ENCODE assay signal across 16 cellular contexts in the genomic region with DNA sequence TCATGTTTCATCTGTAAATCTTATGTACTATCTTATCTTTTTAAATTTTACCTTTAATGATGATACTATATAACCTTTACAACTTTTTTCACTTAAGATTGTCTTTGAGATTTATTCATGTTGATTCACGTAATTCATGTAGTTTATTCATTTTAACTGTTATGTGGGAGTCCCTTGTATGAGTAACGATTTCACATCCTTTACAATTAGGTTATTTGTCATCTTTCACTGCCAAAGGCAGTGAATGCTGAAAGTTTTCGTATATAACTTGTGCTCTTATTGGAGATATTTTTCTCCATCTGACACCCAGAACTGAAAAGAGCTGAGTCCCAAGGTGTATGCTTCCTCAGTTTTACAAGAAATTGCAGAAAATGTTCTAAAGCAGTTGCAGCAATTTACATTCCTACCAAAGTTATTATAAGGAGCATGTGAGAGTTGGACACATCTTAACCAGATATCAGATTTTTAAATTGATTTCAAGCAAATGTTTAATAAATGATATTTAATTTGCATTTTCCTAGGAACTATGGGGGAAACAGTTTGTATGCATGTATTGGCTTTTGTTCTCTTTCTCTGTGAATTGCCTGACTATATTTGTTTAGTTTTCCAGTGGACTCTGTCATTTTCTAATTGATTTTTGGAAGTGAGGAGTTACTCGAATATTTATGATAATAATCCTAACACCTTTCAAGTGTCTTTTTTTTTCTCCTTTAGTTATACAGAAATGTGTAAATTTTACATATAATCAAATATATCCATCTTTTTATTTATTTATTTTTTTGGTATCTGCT. TPM values are rescaled to one million over a fixed set of nuclear protein-coding genes. Genes with fewer than 3 reads are reported as not detected.
DNase-seq lines count a peak whose midpoint lies in the region; ATAC-seq, FAIRE-seq and TF ChIP-seq lines count a peak whose summit lies in the region.
"Had no signal": no experiment of that assay in that cellular context is flagged by ENCODE, and none has a peak within 500 bp of the region (broad histone marks: within the 10 kb centered on the region; RNA-seq: fewer than 3 reads in every experiment).

No MANE protein-coding gene starts in this region.

- peak; percentile 79 for FAIRE-seq in A204.1 (lab: Jason Lieb, UNC)
- peak; percentile 29 for FAIRE-seq in D721Med (lab: Jason Lieb, UNC)

- in situ Hi-C loops in G401 (cut with HindIII; ENCODE audit: low sequenced_read_pairs): no loop called here

- H3K36me3 Mint-ChIP-seq in activated T-helper 2 cell treated with anti-CD3 and anti-CD28 coated beads, Interferon-gamma antibody, Interleukin-2, Interleukin-4, amounts not matched to agents 10 μg/mL and 5 μg/mL and 100 μg/mL, durations not matched to agents 14 hours and 24 hours and 36 hours (ENCODE audit: low read depth): peaks cover 59% of the 10 kb centered on the region

- no peaks in the 10 kb centered on the region for H3K9me3 Mint-ChIP-seq in activated T-helper 2 cell treated with anti-CD3 and anti-CD28 coated beads, Interferon-gamma antibody, Interleukin-2, Interleukin-4, amounts not matched to agents 10 μg/mL and 5 μg/mL and 100 μg/mL, durations not matched to agents 14 hours and 24 hours and 36 hours
- H3K9me3 Mint-ChIP-seq: mesothelial cell of epicardium had no signal

- DNase-seq in D721Med (ENCODE audit: insufficient read length, low spot score) (no peak), left lobe of liver (ENCODE audit: low spot score) (no peak), G401 (ENCODE audit: low spot score) (no peak)
- no peak for DNase-seq in activated T-helper 2 cell treated with anti-CD3 and anti-CD28 coated beads, Interferon-gamma antibody, Interleukin-2, Interleukin-4, amounts not matched to agents 10 μg/mL and 5 μg/mL and 100 μg/mL, durations not matched to agents 14 hours and 24 hours and 36 hours (ENCODE audit: low spot score)
- DNase-seq in stimulated activated naive CD4-positive, alpha-beta T cell treated with Interleukin-2 at 50 U/mL for 16 hours (lab: John Stamatoyannopoulos, UW): no peak
- DNase-seq: activated naive CD4-positive, alpha-beta T cell; DMS 273 treated with DMSO at 0.1 percent for 48 hours; MV-4-11; NCI-H2081; NCI-H524; PC-9; substantia nigra had no signal

- peak; percentile 71 for ATAC-seq in left lobe of liver
- no peak for ATAC-seq in HG03460 (IDR thresholded peaks at IDR 0.05; ENCODE audit: unreplicated experiment)
- ATAC-seq in HG03097 (IDR thresholded peaks at IDR 0.05; ENCODE audit: low FRiP score, unreplicated experiment): no peak

- TF ChIP-seq CTCF in D721Med (IDR thresholded peaks at IDR 0.05; ENCODE audit: insufficient read depth, missing control alignments): no peak

- H3K4me3 Mint-ChIP-seq in activated T-helper 2 cell treated with anti-CD3 and anti-CD28 coated beads, Interferon-gamma antibody, Interleukin-2, Interleukin-4, amounts not matched to agents 10 μg/mL and 5 μg/mL and 100 μg/mL, durations not matched to agents 14 hours and 24 hours and 36 hours (ENCODE audit: low read depth): no peak overlapping the region
- H3K4me3 Mint-ChIP-seq: mesothelial cell of epicardium had no signal

- no peaks in the 10 kb centered on the region for H3K27me3 Mint-ChIP-seq in activated T-helper 2 cell treated with anti-CD3 and anti-CD28 coated beads, Interferon-gamma antibody, Interleukin-2, Interleukin-4, amounts not matched to agents 10 μg/mL and 5 μg/mL and 100 μg/mL, durations not matched to agents 14 hours and 24 hours and 36 hours (ENCODE audit: low read depth)

- peaks cover 41% of the 10 kb centered on the region for H3K4me1 Mint-ChIP-seq in activated T-helper 2 cell treated with anti-CD3 and anti-CD28 coated beads, Interferon-gamma antibody, Interleukin-2, Interleukin-4, amounts not matched to agents 10 μg/mL and 5 μg/mL and 100 μg/mL, durations not matched to agents 14 hours and 24 hours and 36 hours (ENCODE audit: low read depth)

- intact Hi-C loops in activated T-helper 2 cell treated with anti-CD3 and anti-CD28 coated beads, Interferon-gamma antibody, Interleukin-2, Interleukin-4, amounts not matched to agents 10 μg/mL and 5 μg/mL and 100 μg/mL, durations not matched to agents 14 hours and 24 hours and 36 hours (cut with micrococcal nuclease): no loop called here

- peak overlapping the region; percentile 49 for H3K27ac Mint-ChIP-seq in activated T-helper 2 cell treated with anti-CD3 and anti-CD28 coated beads, Interferon-gamma antibody, Interleukin-2, Interleukin-4, amounts not matched to agents 10 μg/mL and 5 μg/mL and 100 μg/mL, durations not matched to agents 14 hours and 24 hours and 36 hours

RNA-seq across cellular contexts. Expression of gene ARL14EP, which starts 6.4 kb away (rescaled TPM):
- total RNA-seq in activated T-helper 2 cell treated with anti-CD3 and anti-CD28 coated beads, Interferon-gamma antibody, Interleukin-2, Interleukin-4, amounts not matched to agents 10 μg/mL and 5 μg/mL and 100 μg/mL, durations not matched to agents 14 hours and 24 hours and 36 hours: 35.8 TPM in 2 replicates
- 8.6 TPM for total RNA-seq in left lobe of liver
- total RNA-seq in G401 (2014; rRNA removed; shearing (Covaris generic)): 10.3 and 15.6 TPM in 2 replicates
